20 cellular contexts compared by ENCODE assay signal in the genomic region with DNA sequence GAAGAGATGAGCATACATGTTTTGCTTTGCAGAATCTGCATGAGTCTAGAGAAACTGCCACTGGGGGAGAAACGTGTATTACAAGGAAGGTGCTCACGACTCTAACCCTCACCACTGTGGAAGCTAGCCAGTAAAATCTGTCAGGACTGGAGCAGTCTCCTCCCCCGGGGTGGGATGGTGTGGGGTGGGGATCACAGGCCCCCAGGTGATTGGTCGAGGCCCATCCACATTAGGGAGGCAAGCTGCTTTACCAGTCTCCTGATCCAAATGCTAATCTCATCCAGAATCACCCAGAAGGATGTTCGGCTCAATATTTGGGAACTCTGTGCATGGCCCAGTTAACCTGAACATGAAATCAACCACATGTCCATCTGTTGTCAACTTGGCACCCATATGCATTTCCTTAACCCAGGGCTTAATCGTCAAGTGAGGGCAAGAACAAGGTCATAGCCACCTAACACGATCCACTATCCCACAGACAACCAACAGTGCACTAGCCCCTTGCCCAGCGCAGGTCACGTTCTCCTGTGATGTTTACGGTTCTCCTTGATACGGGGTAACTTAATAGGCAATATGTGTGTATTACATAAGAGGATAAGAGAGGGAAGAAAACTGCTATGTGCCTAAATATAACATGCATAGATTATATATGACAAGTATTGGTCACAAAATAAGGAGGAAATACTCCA. TPM values are rescaled to one million over a fixed set of nuclear protein-coding genes. Genes with fewer than 3 reads are reported as not detected.
DNase-seq lines count a peak whose midpoint lies in the region; ATAC-seq lines count a peak whose summit lies in the region.
"Had no signal": no experiment of that assay in that cellular context is flagged by ENCODE, and none has a peak within 500 bp of the region (broad histone marks: within the 10 kb centered on the region; RNA-seq: fewer than 3 reads in every experiment).

No MANE protein-coding gene starts in this region.

- peak overlapping the region in 7 of 8 donors; percentile 12 to 84 (median 72) for H3K27ac Mint-ChIP-seq in CD8-positive, alpha-beta memory T cell
- peak overlapping the region in 8 of 9 donors; percentile 43 to 87 (median 64) for H3K27ac Mint-ChIP-seq in naive thymus-derived CD4-positive, alpha-beta T cell

- ATAC-seq in naive thymus-derived CD4-positive, alpha-beta T cell: peak; percentile 4
- no peak for ATAC-seq in HG03520 (IDR thresholded peaks at IDR 0.05; ENCODE audit: unreplicated experiment)
- no peak for ATAC-seq in HG03139 (IDR thresholded peaks at IDR 0.05; ENCODE audit: unreplicated experiment)
- ATAC-seq: activated CD4-positive, CD25-positive, alpha-beta regulatory T cell treated with anti-CD3 and anti-CD28 coated beads, Interleukin-2, amount 50 U/mL, for 24 hours; HCT116 had no signal

- peaks cover 12% of the 10 kb centered on the region for H3K36me3 ChIP-seq in CD8-positive, alpha-beta memory T cell (ENCODE audit: insufficient read depth, low read length)
- peaks cover 0 to 47% (median under 1%) of the 10 kb centered on the region in 3 experiments for H3K36me3 ChIP-seq in naive thymus-derived CD4-positive, alpha-beta T cell (ENCODE audit: control insufficient read depth in 2 of 3, insufficient read depth in 3 of 3, low read length in 3 of 3)
- H3K36me3 ChIP-seq: uterus had no signal

- peaks cover 9% of the 10 kb centered on the region for H3K4me1 ChIP-seq in CD8-positive, alpha-beta memory T cell (ENCODE audit: insufficient read depth, low read length)
- H3K4me1 ChIP-seq in naive thymus-derived CD4-positive, alpha-beta T cell (ENCODE audit: control insufficient read depth in 2 of 2, insufficient read depth in 2 of 2, low read length in 2 of 2): peaks cover 0 to 23% of the 10 kb centered on the region in 2 donors
- H3K4me1 ChIP-seq: SJCRH30, uterus had no signal

- H3K36me3 Mint-ChIP-seq in CD8-positive, alpha-beta memory T cell: peaks cover 0 to 86% (median 16%) of the 10 kb centered on the region in 3 donors
- peaks cover 4 to 47% (median 10%) of the 10 kb centered on the region in 5 donors for H3K36me3 Mint-ChIP-seq in naive thymus-derived CD4-positive, alpha-beta T cell

- no peaks in the 10 kb centered on the region for H3K27me3 ChIP-seq in CD8-positive, alpha-beta memory T cell (ENCODE audit: insufficient read depth, low read length, poor library complexity, severe bottlenecking)
- H3K27me3 ChIP-seq in naive thymus-derived CD4-positive, alpha-beta T cell (ENCODE audit: control insufficient read depth in 2 of 2, insufficient read depth in 2 of 2, low read length in 2 of 2): no peaks in the 10 kb centered on the region
- H3K27me3 ChIP-seq: SJCRH30, uterus had no signal

- H3K4me1 Mint-ChIP-seq in CD8-positive, alpha-beta memory T cell: peaks cover 63 to 82% (median 80%) of the 10 kb centered on the region in 3 donors
- H3K4me1 Mint-ChIP-seq in naive thymus-derived CD4-positive, alpha-beta T cell: peaks cover 44 to 78% (median 72%) of the 10 kb centered on the region in 7 donors

- DNase-seq in NCI-H82 (lab: John Stamatoyannopoulos, UW): peak; percentile 57
- no peak for DNase-seq in NCI-H82 treated with DMSO at 0.1 percent for 48 hours (lab: John Stamatoyannopoulos, UW; ENCODE audit: unreplicated experiment)
- DNase-seq in CD8-positive, alpha-beta memory T cell: no peak
- DNase-seq in cerebellum (ENCODE audit: low spot score): peak; percentile 20
- no peak for DNase-seq in naive thymus-derived CD4-positive, alpha-beta T cell
- DNase-seq in NCI-H1694 (lab: John Stamatoyannopoulos, UW): no peak
- DNase-seq: aorta, DMS153, GF-D8, hypothalamus, NCI-H187, NCI-H226, PC-9, SJCRH30, uterus had no signal

- no peak overlapping the region for H3K27ac ChIP-seq in CD8-positive, alpha-beta memory T cell (ENCODE audit: low read depth, low read length)
- H3K27ac ChIP-seq in naive thymus-derived CD4-positive, alpha-beta T cell (ENCODE audit: low read depth, low read length): no peak overlapping the region
- H3K27ac ChIP-seq: PC-9, SJCRH30, uterus had no signal

- peaks cover 0 to 1% of the 10 kb centered on the region in 2 donors for H3K27me3 Mint-ChIP-seq in CD8-positive, alpha-beta memory T cell
- no peaks in the 10 kb centered on the region for H3K27me3 Mint-ChIP-seq in naive thymus-derived CD4-positive, alpha-beta T cell
- H3K27me3 Mint-ChIP-seq: IgD-negative memory B cell had no signal

- CTCF ChIA-PET in CD8-positive, alpha-beta memory T cell (lab: Charles Lee): no interaction called here
- CTCF ChIA-PET in naive thymus-derived CD4-positive, alpha-beta T cell (lab: Charles Lee): no interaction called here

- H3K4me3 ChIP-seq in CD8-positive, alpha-beta memory T cell (ENCODE audit: low read length): no peak overlapping the region
- no peak overlapping the region for H3K4me3 ChIP-seq in naive thymus-derived CD4-positive, alpha-beta T cell (ENCODE audit: low read length)
- H3K4me3 ChIP-seq: PC-9, SJCRH30, uterus had no signal

- intact Hi-C loops in naive thymus-derived CD4-positive, alpha-beta T cell (cut with micrococcal nuclease): no loop called here

- POLR2A ChIA-PET in CD8-positive, alpha-beta memory T cell (lab: Charles Lee): no interaction called here
- POLR2A ChIA-PET in naive thymus-derived CD4-positive, alpha-beta T cell (lab: Charles Lee): no interaction called here

- H3K9me3 ChIP-seq in CD8-positive, alpha-beta memory T cell (ENCODE audit: low read length): no peaks in the 10 kb centered on the region
- H3K9me3 ChIP-seq in naive thymus-derived CD4-positive, alpha-beta T cell (ENCODE audit: control insufficient read depth in 2 of 3, low read length in 3 of 3): no peaks in the 10 kb centered on the region
- H3K9me3 ChIP-seq: SJCRH30, uterus had no signal

- peak overlapping the region in 2 of 7 donors; percentile 36 to 38 for H3K4me3 Mint-ChIP-seq in CD8-positive, alpha-beta memory T cell
- H3K4me3 Mint-ChIP-seq in naive thymus-derived CD4-positive, alpha-beta T cell: peak overlapping the region in 1 of 10 donors; percentile 15

- H3K9me3 Mint-ChIP-seq in CD8-positive, alpha-beta memory T cell: peaks cover 0 to 2% (median 0%) of the 10 kb centered on the region in 5 donors
- no peaks in the 10 kb centered on the region for H3K9me3 Mint-ChIP-seq in naive thymus-derived CD4-positive, alpha-beta T cell
- H3K9me3 Mint-ChIP-seq: IgD-negative memory B cell had no signal

RNA-seq across cellular contexts. Expression of gene DNAJB6, which starts 40.8 kb away (rescaled TPM):
- 100 to 1,000 TPM; 121 to 124 TPM for total RNA-seq in CD8-positive, alpha-beta memory T cell
- polyA plus RNA-seq in CD8-positive, alpha-beta memory T cell: 147 TPM
- total RNA-seq in cerebellum: 100 TPM
- total RNA-seq in naive thymus-derived CD4-positive, alpha-beta T cell: 100 to 1,000 TPM in 2 of 5 experiments, 10 to 100 TPM in 3; 79.8 to 219 (median 96.0) TPM
- 100 to 1,000 TPM; 114 to 130 TPM for polyA plus RNA-seq in naive thymus-derived CD4-positive, alpha-beta T cell

Comparison
In these comparisons a context has a peak if more than half of its experiments do, and no peak if none do; other contexts are left out.
1. DNase-seq: peak in NCI-H82 (single experiment) and cerebellum (single experiment); none in NCI-H82 treated with DMSO at 0.1 percent for 48 hours (single experiment), CD8-positive, alpha-beta memory T cell (0 of 5), naive thymus-derived CD4-positive, alpha-beta T cell (0 of 9) and NCI-H1694 (single experiment).